In genomic region chr10:60235001-60235400, GRCh38 we compare ENCODE assay signal across 15 cellular contexts.
DNase-seq lines count a peak whose midpoint lies in the region; ATAC-seq, FAIRE-seq and TF ChIP-seq lines count a peak whose summit lies in the region.
"Had no signal": no experiment of that assay in that cellular context is flagged by ENCODE, and none has a peak within 500 bp of the region (broad histone marks: within the 10 kb centered on the region; RNA-seq: fewer than 3 reads in every experiment).

No MANE protein-coding gene starts in this region.

- intact Hi-C loops in stomach (cut with DNase I; ENCODE audit: low total_unique reads): no loop called here
- intact Hi-C loops in aorta (cut with DNase I): loop anchor here in 1 of 2 donors (10.0 kb wide), 1 partner anchor 200 kb away; no protein-coding TSS in a partner anchor

- no peaks in the 10 kb centered on the region for H3K27me3 ChIP-seq in brain microvascular endothelial cell (replicated peaks)
- H3K27me3 ChIP-seq in stomach: no peaks in the 10 kb centered on the region
- no peaks in the 10 kb centered on the region for H3K27me3 ChIP-seq in aorta (ENCODE audit: control insufficient read depth in 1 of 2, insufficient read depth in 2 of 2, low read length in 1 of 2)
- H3K27me3 ChIP-seq: spleen had no signal

- TF ChIP-seq EP300 in stomach (IDR thresholded peaks at IDR 0.05): no peak

- no peak for TF ChIP-seq POLR2A in stomach (IDR thresholded peaks at IDR 0.05)

- DNase-seq in COR-L47 (lab: John Stamatoyannopoulos, UW) (peak; percentile 22), LHCN-M2 (ENCODE audit: low read depth) (peak; percentile 34), brain microvascular endothelial cell (peak; percentile 33), stomach (no peak), aorta (no peak)
- no peak for DNase-seq in stimulated activated CD4-positive, alpha-beta T cell treated with anti-CD3 and anti-CD28 coated beads, Interleukin-15, amount 100 ng/mL, for 24 hours
- DNase-seq in activated CD8-positive, alpha-beta memory T cell treated with anti-CD3 and anti-CD28 coated beads for 24 hours: no peak
- DNase-seq: activated CD4-positive, alpha-beta T cell treated with anti-CD3 and anti-CD28 coated beads for 1 hour; CD4-positive, alpha-beta memory T cell; cortex of kidney; H9; KBM-7; NCI-H2227 treated with DMSO at 0.1 percent for 48 hours; spleen had no signal

- 33 to 53% (median 44%) methylated on average over 1 of the region's 1 CpG for WGBS in stomach, 5 donors
- WGBS in aorta, 2 donors: 78 to 80% methylated on average over 1 of the region's 1 CpG

- H3K36me3 ChIP-seq in brain microvascular endothelial cell (replicated peaks): no peaks in the 10 kb centered on the region
- H3K36me3 ChIP-seq in stomach: no peaks in the 10 kb centered on the region
- no peaks in the 10 kb centered on the region for H3K36me3 ChIP-seq in aorta (ENCODE audit: control insufficient read depth in 1 of 2, insufficient read depth in 2 of 2, low read length in 1 of 2)
- H3K36me3 ChIP-seq: spleen had no signal

- ATAC-seq in aorta (ENCODE audit: low FRiP score): no peak

- no peak overlapping the region for H3K27ac ChIP-seq in brain microvascular endothelial cell
- H3K27ac ChIP-seq in stomach: no peak overlapping the region
- H3K27ac ChIP-seq in aorta (ENCODE audit: low read depth in 1 of 2, low read length in 2 of 2): no peak overlapping the region

- TF ChIP-seq CTCF in brain microvascular endothelial cell (IDR thresholded peaks at IDR 0.05; ENCODE audit: low read depth, low read length, missing control alignments) (no peak), stomach (IDR thresholded peaks at IDR 0.05) (no peak)

- H3K4me1 ChIP-seq in stomach (peaks cover 0 to 27% (median 16%) of the 10 kb centered on the region in 4 donors), aorta (ENCODE audit: control insufficient read depth in 1 of 2, insufficient read depth in 2 of 2, low read length in 2 of 2) (no peaks in the 10 kb centered on the region)

- H3K9me3 ChIP-seq in stomach: no peaks in the 10 kb centered on the region
- H3K9me3 ChIP-seq in aorta (ENCODE audit: control insufficient read depth, low read length): no peaks in the 10 kb centered on the region
- H3K9me3 ChIP-seq: spleen had no signal

- in situ Hi-C loops in brain microvascular endothelial cell (cut with HindIII; ENCODE audit: low pct_ligation_motif_present, low sequenced_read_pairs): no loop called here

- peak; percentile 45 for FAIRE-seq in islet of Langerhans (lab: Jason Lieb, UNC)

- H3K4me3 ChIP-seq in brain microvascular endothelial cell (ENCODE audit: low read depth, low read length) (no peak overlapping the region), stomach (no peak overlapping the region), aorta (ENCODE audit: low read length in 2 of 2) (no peak overlapping the region)
- H3K4me3 ChIP-seq: spleen had no signal

Comparison
In these comparisons a context has a peak if more than half of its experiments do, and no peak if none do; other contexts are left out.
1. DNase-seq: peak in COR-L47 (single experiment), LHCN-M2 (single experiment) and brain microvascular endothelial cell (single experiment); none in stomach (single experiment), stimulated activated CD4-positive, alpha-beta T cell treated with anti-CD3 and anti-CD28 coated beads, Interleukin-15, amount 100 ng/mL, for 24 hours (single experiment), activated CD8-positive, alpha-beta memory T cell treated with anti-CD3 and anti-CD28 coated beads for 24 hours (single experiment) and aorta (0 of 2).